In the genomic region with DNA sequence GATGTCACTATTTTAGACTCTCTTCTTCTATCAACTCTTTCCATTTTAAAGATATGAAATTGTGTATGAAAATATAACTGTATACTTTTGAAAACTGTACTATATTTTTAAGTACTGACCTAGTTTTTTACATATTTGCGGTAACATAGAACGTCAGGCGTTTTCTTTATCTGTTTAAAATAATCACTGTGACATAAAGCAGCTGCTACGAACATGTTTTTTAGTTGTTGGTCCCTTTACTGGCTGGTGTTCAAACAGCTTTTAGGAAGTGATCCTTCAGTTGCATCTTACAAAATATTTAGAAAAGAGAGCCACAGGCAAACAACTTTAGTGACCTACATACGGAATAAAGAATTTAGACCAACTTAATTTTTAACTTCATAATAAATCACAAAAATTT, we compare ENCODE assay signal across 1 cellular context.
TF ChIP-seq lines count a peak whose summit lies in the region.

No MANE protein-coding gene starts in this region.

TF ChIP-seq in SK-N-SH, 30 proteins besides CTCF, POLR2A, EP300 and RAD21 (continued from another document):
- TF ChIP-seq, protein P1, sequence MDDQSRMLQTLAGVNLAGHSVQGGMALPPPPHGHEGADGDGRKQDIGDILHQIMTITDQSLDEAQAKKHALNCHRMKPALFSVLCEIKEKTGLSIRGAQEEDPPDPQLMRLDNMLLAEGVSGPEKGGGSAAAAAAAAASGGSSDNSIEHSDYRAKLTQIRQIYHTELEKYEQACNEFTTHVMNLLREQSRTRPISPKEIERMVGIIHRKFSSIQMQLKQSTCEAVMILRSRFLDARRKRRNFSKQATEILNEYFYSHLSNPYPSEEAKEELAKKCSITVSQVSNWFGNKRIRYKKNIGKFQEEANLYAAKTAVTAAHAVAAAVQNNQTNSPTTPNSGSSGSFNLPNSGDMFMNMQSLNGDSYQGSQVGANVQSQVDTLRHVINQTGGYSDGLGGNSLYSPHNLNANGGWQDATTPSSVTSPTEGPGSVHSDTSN (IDR thresholded peaks at IDR 0.05), result peak; percentile 89
- TF ChIP-seq TCF12 (IDR thresholded peaks at IDR 0.05), result peak; percentile 98
- TF ChIP-seq FOXM1 (IDR thresholded peaks at IDR 0.05; ENCODE audit: low read depth), result peak; percentile 74; the same call in 1 of the 2 replicates
- no peak for TF ChIP-seq NRF1 (IDR thresholded peaks at IDR 0.05; ENCODE audit: low read depth, low read length)
- no peak for TF ChIP-seq MXI1 (IDR thresholded peaks at IDR 0.05; ENCODE audit: low read depth, low read length)
- TF ChIP-seq, protein P2, sequence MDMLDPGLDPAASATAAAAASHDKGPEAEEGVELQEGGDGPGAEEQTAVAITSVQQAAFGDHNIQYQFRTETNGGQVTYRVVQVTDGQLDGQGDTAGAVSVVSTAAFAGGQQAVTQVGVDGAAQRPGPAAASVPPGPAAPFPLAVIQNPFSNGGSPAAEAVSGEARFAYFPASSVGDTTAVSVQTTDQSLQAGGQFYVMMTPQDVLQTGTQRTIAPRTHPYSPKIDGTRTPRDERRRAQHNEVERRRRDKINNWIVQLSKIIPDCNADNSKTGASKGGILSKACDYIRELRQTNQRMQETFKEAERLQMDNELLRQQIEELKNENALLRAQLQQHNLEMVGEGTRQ (IDR thresholded peaks at IDR 0.05; ENCODE audit: borderline replicate concordance, low read depth, low read length), result no peak
- TF ChIP-seq FOSL2 (IDR thresholded peaks at IDR 0.05; ENCODE audit: borderline replicate concordance, low read depth), result 0 out of 2 replicates have a peak, but pooled peaks have one; percentile 15
- TF ChIP-seq, protein P3, sequence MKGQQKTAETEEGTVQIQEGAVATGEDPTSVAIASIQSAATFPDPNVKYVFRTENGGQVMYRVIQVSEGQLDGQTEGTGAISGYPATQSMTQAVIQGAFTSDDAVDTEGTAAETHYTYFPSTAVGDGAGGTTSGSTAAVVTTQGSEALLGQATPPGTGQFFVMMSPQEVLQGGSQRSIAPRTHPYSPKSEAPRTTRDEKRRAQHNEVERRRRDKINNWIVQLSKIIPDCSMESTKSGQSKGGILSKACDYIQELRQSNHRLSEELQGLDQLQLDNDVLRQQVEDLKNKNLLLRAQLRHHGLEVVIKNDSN (IDR thresholded peaks at IDR 0.05; ENCODE audit: borderline replicate concordance, low read depth), result no peak
- TF ChIP-seq, protein P4, sequence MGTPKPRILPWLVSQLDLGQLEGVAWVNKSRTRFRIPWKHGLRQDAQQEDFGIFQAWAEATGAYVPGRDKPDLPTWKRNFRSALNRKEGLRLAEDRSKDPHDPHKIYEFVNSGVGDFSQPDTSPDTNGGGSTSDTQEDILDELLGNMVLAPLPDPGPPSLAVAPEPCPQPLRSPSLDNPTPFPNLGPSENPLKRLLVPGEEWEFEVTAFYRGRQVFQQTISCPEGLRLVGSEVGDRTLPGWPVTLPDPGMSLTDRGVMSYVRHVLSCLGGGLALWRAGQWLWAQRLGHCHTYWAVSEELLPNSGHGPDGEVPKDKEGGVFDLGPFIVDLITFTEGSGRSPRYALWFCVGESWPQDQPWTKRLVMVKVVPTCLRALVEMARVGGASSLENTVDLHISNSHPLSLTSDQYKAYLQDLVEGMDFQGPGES (IDR thresholded peaks at IDR 0.05; ENCODE audit: low read depth, low read length), result no peak
- TF ChIP-seq EZH2phosphoT487 (IDR thresholded peaks at IDR 0.05; ENCODE audit: borderline replicate concordance, low read depth), result no peak
- TF ChIP-seq FOXJ3 (CRISPR knock-in tag; IDR thresholded peaks at IDR 0.05), result no peak
- no peak for TF ChIP-seq RFX5 (IDR thresholded peaks at IDR 0.05; ENCODE audit: low read length)
